ENCODE assay signal across 8 cellular contexts in genomic region chr2:43220229-43220981, GRCh38. TPM values are rescaled to one million over a fixed set of nuclear protein-coding genes. Genes with fewer than 3 reads are reported as not detected.
DNase-seq lines count a peak whose midpoint lies in the region; ATAC-seq and TF ChIP-seq lines count a peak whose summit lies in the region.

No MANE protein-coding gene starts in this region.

- BruUV-seq in MCF 10A (replicated peaks; lab: Mats Ljungman, UMichigan): no TSS peak

- H3K36me3 Mint-ChIP-seq in MCF 10A (ENCODE audit: insufficient read depth, unreplicated experiment): peaks cover 97% of the 10 kb centered on the region

- H3K27me3 ChIP-seq in BJ (ENCODE audit: control insufficient read depth, insufficient read depth, low read length): no peaks in the 10 kb centered on the region
- no peaks in the 10 kb centered on the region for H3K27me3 ChIP-seq in KMS-11 (ENCODE audit: insufficient read depth, low read depth)
- H3K27me3 ChIP-seq in mesenchymal stem cell (ENCODE audit: control insufficient read depth in 1 of 2, insufficient read depth in 1 of 2, low read length in 2 of 2): no peaks in the 10 kb centered on the region
- H3K27me3 ChIP-seq in uterus: no peaks in the 10 kb centered on the region

- H3K9ac ChIP-seq in KMS-11 (peak overlapping the region; percentile 73), mesenchymal stem cell (ENCODE audit: low read length) (peak overlapping the region; percentile 100)

- peak overlapping the region; percentile 38 for H2BK15ac ChIP-seq in mesenchymal stem cell (ENCODE audit: low read depth, poor library complexity, severe bottlenecking)

- H3K9me3 ChIP-seq in mesenchymal stem cell (ENCODE audit: control insufficient read depth, low read length) (no peaks in the 10 kb centered on the region), uterus (no peaks in the 10 kb centered on the region)

- H2BK120ac ChIP-seq in mesenchymal stem cell (ENCODE audit: low read depth, low read length): peak overlapping the region; percentile 78

- peak overlapping the region; percentile 97 for H4K8ac ChIP-seq in mesenchymal stem cell (ENCODE audit: low read length)

- no peak overlapping the region for H3K14ac ChIP-seq in mesenchymal stem cell (ENCODE audit: low read length in 2 of 2)

- peak overlapping the region; percentile 84 for H2BK5ac ChIP-seq in mesenchymal stem cell (ENCODE audit: low read depth, low read length, poor library complexity, severe bottlenecking)

- peak overlapping the region; percentile 83 for H3K27ac Mint-ChIP-seq in MCF 10A (ENCODE audit: low read depth, unreplicated experiment)

- intact Hi-C loops in MCF 10A (cut with micrococcal nuclease) (loop anchor here (5.0 kb wide), 1 partner anchor 133 kb away; no protein-coding TSS in a partner anchor), uterus (cut with DNase I; ENCODE audit: low total_unique reads) (loop anchor here (5.0 to 10.0 kb wide), 3 partner anchors 198 to 264 kb away; no protein-coding TSS in a partner anchor)

- H3K4me1 ChIP-seq in KMS-11 (ENCODE audit: low read depth, poor library complexity, severe bottlenecking) (peaks cover 64% of the 10 kb centered on the region), mesenchymal stem cell (ENCODE audit: control insufficient read depth, insufficient read depth, low read depth, low read length) (peaks cover 25% of the 10 kb centered on the region), uterus (peaks cover 4 to 19% of the 10 kb centered on the region in 2 donors)

- H4K91ac ChIP-seq in mesenchymal stem cell (ENCODE audit: low read length): peak overlapping the region; percentile 98

- H2AFZ ChIP-seq in KMS-11 (ENCODE audit: low read depth) (peak overlapping the region; percentile 55), mesenchymal stem cell (ENCODE audit: low read depth, low read length) (no peak overlapping the region)

- 29% methylated on average over 13 of the region's 15 CpGs for WGBS in mesenchymal stem cell

- CTCF ChIA-PET in BJ (lab: Yijun Ruan, JAX) (interaction anchor here (0.6 to 6.7 kb wide), 14 partner anchors 9 to 392 kb away, joined by 3 to 56 read pairs (median 4); no protein-coding TSS in a partner anchor), MCF 10A (lab: Yijun Ruan, JAX) (interaction anchor here (0.5 to 6.1 kb wide), 13 partner anchors 9 to 626 kb away, joined by 3 to 59 read pairs (median 4); no protein-coding TSS in a partner anchor)

- TF ChIP-seq CTCF in BJ (IDR thresholded peaks at IDR 0.05; ENCODE audit: insufficient read depth, low read depth, low read length) (no peak), KMS-11 (conservative IDR thresholded peaks at IDR 0.05; ENCODE audit: low read depth, low read length) (no peak), MCF 10A (IDR thresholded peaks at IDR 0.05; ENCODE audit: unreplicated experiment) (no peak), uterus (IDR thresholded peaks at IDR 0.05) (no peak)

- no peaks in the 10 kb centered on the region for H3K27me3 Mint-ChIP-seq in MCF 10A (ENCODE audit: insufficient read depth, unreplicated experiment)

- peak overlapping the region; percentile 99 to 100 for H3K18ac ChIP-seq in mesenchymal stem cell (ENCODE audit: low read depth in 1 of 2, low read length in 2 of 2)

- H4K20me1 ChIP-seq in KMS-11 (ENCODE audit: insufficient read depth): peaks cover 9% of the 10 kb centered on the region; the same call in 1 of the 2 replicates

- TF ChIP-seq POLR2A in uterus (IDR thresholded peaks at IDR 0.05): no peak

- peak overlapping the region in 1 of 2 experiments; percentile 84 for H2BK12ac ChIP-seq in mesenchymal stem cell (ENCODE audit: low read length in 2 of 2)

- H3K4me2 ChIP-seq in KMS-11 (peak overlapping the region; percentile 89), mesenchymal stem cell (ENCODE audit: low read length, poor library complexity, severe bottlenecking) (peak overlapping the region; percentile 74)

- H3K4ac ChIP-seq in mesenchymal stem cell (ENCODE audit: low read depth in 1 of 2, low read length in 2 of 2): peak overlapping the region; percentile 29 to 97

- H3K4me3 ChIP-seq in BJ (ENCODE audit: low read depth, low read length) (peak overlapping the region; percentile 21), KMS-11 (IDR thresholded peaks at IDR 0.05; ENCODE audit: insufficient read depth, low read depth, low read length) (peak overlapping the region; percentile 93), mesenchymal stem cell (ENCODE audit: insufficient read depth in 1 of 2, low read depth in 1 of 2, low read length in 2 of 2) (peak overlapping the region; percentile 39 to 85), uterus (peak overlapping the region; percentile 40 to 94)

- ATAC-seq in HG02571 (IDR thresholded peaks at IDR 0.05; ENCODE audit: unreplicated experiment): no peak

- peaks cover 45% of the 10 kb centered on the region for H3K79me2 ChIP-seq in KMS-11 (ENCODE audit: insufficient read depth, low read depth)

- peak overlapping the region; percentile 89 for H3K27ac ChIP-seq in KMS-11
- H3K27ac ChIP-seq in mesenchymal stem cell (ENCODE audit: low read length, poor library complexity, severe bottlenecking): peak overlapping the region; percentile 100
- peak overlapping the region; percentile 98 to 99 for H3K27ac ChIP-seq in uterus

- no peaks in the 10 kb centered on the region for H3K9me3 Mint-ChIP-seq in MCF 10A (ENCODE audit: unreplicated experiment)

- peaks cover 22% of the 10 kb centered on the region for H3K4me1 Mint-ChIP-seq in MCF 10A (ENCODE audit: insufficient read depth, unreplicated experiment)

- H3K4me3 Mint-ChIP-seq in MCF 10A (ENCODE audit: unreplicated experiment): peak overlapping the region; percentile 93

- peak overlapping the region; percentile 95 for H2AK5ac ChIP-seq in mesenchymal stem cell (ENCODE audit: low read length, severe bottlenecking)

- peak overlapping the region in 1 of 2 experiments; percentile 78 for H3K23ac ChIP-seq in mesenchymal stem cell (ENCODE audit: low read length in 2 of 2)

- H3K36me3 ChIP-seq in BJ (ENCODE audit: control insufficient read depth, insufficient read depth, low read length) (peaks cover 12% of the 10 kb centered on the region), KMS-11 (ENCODE audit: insufficient read depth) (peaks cover 23% of the 10 kb centered on the region), mesenchymal stem cell (ENCODE audit: control insufficient read depth in 1 of 2, insufficient read depth in 2 of 2, low read depth in 1 of 2, low read length in 2 of 2) (peaks cover 15 to 23% of the 10 kb centered on the region in 2 experiments), uterus (no peaks in the 10 kb centered on the region)

- H3K79me1 ChIP-seq in mesenchymal stem cell (replicated peaks; ENCODE audit: low read length, poor library complexity, severe bottlenecking): peaks cover 3% of the 10 kb centered on the region

- POLR2A ChIA-PET in BJ (lab: Charles Lee) (interaction anchor here (0.5 to 0.6 kb wide), 2 partner anchors 40 to 270 kb away, joined by 3 to 6 read pairs; no protein-coding TSS in a partner anchor), MCF 10A (lab: Yijun Ruan, JAX) (interaction anchor here (0.6 to 13.3 kb wide), 34 partner anchors 8 to 832 kb away, joined by 3 to 329 read pairs (median 8); partner anchors contain the start of gene ZFP36L2)

- no peak for DNase-seq in BJ (ENCODE audit: low read depth)
- peak; percentile 40 for DNase-seq in MCF 10A (ENCODE audit: unreplicated experiment)
- peak; percentile 73 for DNase-seq in mesenchymal stem cell
- no peak for DNase-seq in uterus
- no peak for DNase-seq in NCI-H187 (lab: John Stamatoyannopoulos, UW)
- DNase-seq in SKM-1 treated with dmso at 0.1 percent for 144 hours (lab: John Stamatoyannopoulos, UW; ENCODE audit: unreplicated experiment): no peak

RNA-seq across cellular contexts. Expression of gene ZFP36L2, which starts 6.0 kb away (rescaled TPM):
- polyA plus RNA-seq in BJ (2011; rRNA removed): 4.0 and 6.9 TPM in 2 replicates
- 3.3 and 6.4 TPM in 2 replicates for polyA minus RNA-seq in BJ (2011; rRNA and poly(A)+ RNA removed)
- 107 and 162 TPM in 2 replicates for total RNA-seq in MCF 10A (2022)
- 88.2 TPM for polyA plus RNA-seq in mesenchymal stem cell (2013, experiment 1 of 2)
- polyA plus RNA-seq in mesenchymal stem cell (2013, experiment 2 of 2): 85.9 TPM
- total RNA-seq in uterus: 100 to 1,000 TPM in 1 of 4 donors, 10 to 100 TPM in 3; 18.2 to 209 (median 67.2) TPM

Comparison
In these comparisons a context has a peak if more than half of its experiments do, and no peak if none do; other contexts are left out.
1. DNase-seq: peak in MCF 10A (single experiment) and mesenchymal stem cell (single experiment); none in BJ (single experiment), uterus (0 of 2), NCI-H187 (0 of 2) and SKM-1 treated with dmso at 0.1 percent for 144 hours (single experiment).
2. H3K4me3 ChIP-seq: peak in every context shown above with its lines; median percentile 93 in KMS-11; 67 in uterus; 62 in mesenchymal stem cell; 21 in BJ.
3. Peak in every context shown above with its lines, with median percentiles within 50 percentile points of each other: H3K27ac ChIP-seq.